ENCODE assay signal across 1 cellular context in genomic region chr5:89037090-89037489, GRCh38.
TF ChIP-seq lines count a peak whose summit lies in the region.

No MANE protein-coding gene starts in this region.

TF ChIP-seq in HepG2, 621 proteins besides CTCF, POLR2A, EP300 and RAD21 (continued from another document):
- TF ChIP-seq PRMT3 (CRISPR knock-in tag; IDR thresholded peaks at IDR 0.05; ENCODE audit: borderline replicate concordance, low read depth) (no peak), FOXO4 (CRISPR knock-in tag; conservative IDR thresholded peaks at IDR 0.05) (no peak), RNF2 (conservative IDR thresholded peaks at IDR 0.05; ENCODE audit: low read depth) (no peak), FOXA1 (IDR thresholded peaks at IDR 0.05) (no peak), FOXA1 (CRISPR knock-in tag; IDR thresholded peaks at IDR 0.05) (no peak), REXO4 (CRISPR knock-in tag; IDR thresholded peaks at IDR 0.05; ENCODE audit: borderline replicate concordance) (no peak), CHD2 (IDR thresholded peaks at IDR 0.05; ENCODE audit: low read depth, low read length) (no peak), FOXJ3 (CRISPR knock-in tag; IDR thresholded peaks at IDR 0.05; ENCODE audit: borderline replicate concordance) (no peak)
